26 cellular contexts compared by ENCODE assay signal in the genomic region with DNA sequence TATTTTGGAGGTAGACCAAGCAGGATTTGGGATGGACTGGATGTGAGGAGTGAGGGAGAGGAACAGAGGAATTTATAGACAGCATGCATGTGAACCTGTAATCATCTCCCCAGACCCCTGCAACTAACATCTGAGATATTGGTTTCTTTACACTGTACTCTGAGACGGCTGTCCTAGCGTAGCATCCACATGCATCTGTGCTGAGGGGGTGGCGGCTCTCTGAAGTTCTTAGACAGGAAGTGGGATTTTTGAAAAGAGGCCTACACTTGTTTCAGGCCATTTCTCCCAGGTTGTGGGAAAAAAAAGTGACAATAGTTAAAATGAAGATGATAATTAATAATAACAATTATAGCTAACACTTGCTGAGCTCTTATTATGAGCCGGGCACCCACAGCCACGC.
"Had no signal": no experiment of that assay in that cellular context is flagged by ENCODE, and none has a peak within 500 bp of the region (broad histone marks: within the 10 kb centered on the region; RNA-seq: fewer than 3 reads in every experiment).

No MANE protein-coding gene starts in this region.

- H3K36me3 Mint-ChIP-seq: activated naive CD4-positive, alpha-beta T cell treated with anti-CD3 and anti-CD28 coated beads, Interleukin-2, amount 50 U/mL, for 72 hours; brain had no signal

- H3K4me3 ChIP-seq: adrenal gland, SJCRH30, SK-N-MC had no signal

- ATAC-seq: activated CD8-positive, alpha-beta T cell treated with anti-CD3 and anti-CD28 coated beads, Interleukin-2, amount 10 ng/mL, durations not matched to agents 7 days and 5 days; activated naive CD4-positive, alpha-beta T cell treated with anti-CD3 and anti-CD28 coated beads, Interleukin-2, amount 50 U/mL, for 72 hours; Panc1 had no signal

- H3K27me3 ChIP-seq: adrenal gland, SJCRH30 had no signal

- H3K27ac ChIP-seq: adrenal gland, KMS-11, SJCRH30, SK-N-MC had no signal

- H3K27me3 Mint-ChIP-seq: activated CD4-positive, alpha-beta T cell treated with anti-CD3 and anti-CD28 coated beads, Interleukin-2, amount 10 ng/mL, durations not matched to agents 24 days and 14 days had no signal

- H3K4me1 ChIP-seq: adrenal gland, SJCRH30 had no signal

- H3K4me2 ChIP-seq: KMS-11 had no signal

- H3K9ac ChIP-seq: KMS-11 had no signal

- H3K4me1 Mint-ChIP-seq: activated CD4-positive, alpha-beta T cell treated with anti-CD3 and anti-CD28 coated beads, Interleukin-2, amount 10 ng/mL, durations not matched to agents 24 days and 14 days; brain had no signal

- H3K27ac Mint-ChIP-seq: activated CD4-positive, alpha-beta T cell treated with anti-CD3 and anti-CD28 coated beads, Interleukin-2, amount 10 ng/mL, durations not matched to agents 24 days and 14 days; activated CD8-positive, alpha-beta T cell treated with anti-CD3 and anti-CD28 coated beads, Interleukin-2, amount 10 ng/mL, durations not matched to agents 7 days and 5 days; activated naive CD4-positive, alpha-beta T cell treated with anti-CD3 and anti-CD28 coated beads for 36 hours; activated naive CD4-positive, alpha-beta T cell treated with anti-CD3 and anti-CD28 coated beads, Interleukin-2, amount 50 U/mL, for 72 hours; activated T-cell treated with anti-CD3 and anti-CD28 coated beads, Interleukin-2, amount 50 U/mL, for 24 hours; activated T-helper 2 cell treated with anti-CD3 and anti-CD28 coated beads, Interferon-gamma antibody, Interleukin-2, Interleukin-4, amounts not matched to agents 10 μg/mL and 5 μg/mL and 100 μg/mL, durations not matched to agents 14 hours and 24 hours and 36 hours had no signal

- H3K9me3 Mint-ChIP-seq: activated CD4-positive, alpha-beta T cell treated with anti-CD3 and anti-CD28 coated beads, Interleukin-2, amount 10 ng/mL, durations not matched to agents 24 days and 14 days; activated naive CD4-positive, alpha-beta T cell treated with anti-CD3 and anti-CD28 coated beads for 36 hours; activated T-cell treated with anti-CD3 and anti-CD28 coated beads, Interleukin-2, amount 50 U/mL, for 24 hours; activated T-helper 2 cell treated with anti-CD3 and anti-CD28 coated beads, Interferon-gamma antibody, Interleukin-2, Interleukin-4, amounts not matched to agents 10 μg/mL and 5 μg/mL and 100 μg/mL, durations not matched to agents 14 hours and 24 hours and 36 hours had no signal

- H3K9me3 ChIP-seq: adrenal gland, SJCRH30 had no signal

- DNase-seq: activated CD4-positive, alpha-beta T cell treated with anti-CD3 and anti-CD28 coated beads, Interleukin-2, amount 10 ng/mL, durations not matched to agents 24 days and 14 days; activated CD4-positive, alpha-beta T cell treated with anti-CD3 and anti-CD28 coated beads, Interleukin-2, amount 50 U/mL, for 48 hours; activated CD8-positive, alpha-beta T cell treated with anti-CD3 and anti-CD28 coated beads, Interleukin-2, amount 10 ng/mL, durations not matched to agents 7 days and 5 days; activated gamma-delta T cell treated with Interleukin-2 at 50 U/mL for 16 hours; activated naive CD4-positive, alpha-beta T cell treated with anti-CD3 and anti-CD28 coated beads for 36 hours; activated T-cell treated with anti-CD3 and anti-CD28 coated beads, Interleukin-2, amount 50 U/mL, for 24 hours; adrenal gland; central memory CD4-positive, alpha-beta T cell; NCI-H1092 treated with DMSO at 0.1 percent for 48 hours; NCI-H1417 treated with DMSO at 0.1 percent for 48 hours; NCI-H187 treated with DMSO at 0.1 percent for 48 hours; NCI-H2081 treated with DMSO at 0.1 percent for 48 hours; NCI-H226; NCI-H446 treated with DMSO at 0.1 percent for 48 hours; NCI-H524; NCI-H69; NCI-H82; SHP77; SJCRH30; T1000 had no signal

- H3K4me3 Mint-ChIP-seq: activated CD4-positive, alpha-beta T cell treated with anti-CD3 and anti-CD28 coated beads, Interleukin-2, amount 10 ng/mL, durations not matched to agents 24 days and 14 days; activated CD8-positive, alpha-beta T cell treated with anti-CD3 and anti-CD28 coated beads, Interleukin-2, amount 10 ng/mL, durations not matched to agents 7 days and 5 days; activated naive CD4-positive, alpha-beta T cell treated with anti-CD3 and anti-CD28 coated beads for 36 hours; activated T-cell treated with anti-CD3 and anti-CD28 coated beads, Interleukin-2, amount 50 U/mL, for 24 hours; brain had no signal

- H3K36me3 ChIP-seq: adrenal gland, SJCRH30 had no signal
